Comparison of ENCODE assay signal across 1 cellular context in the genomic region with DNA sequence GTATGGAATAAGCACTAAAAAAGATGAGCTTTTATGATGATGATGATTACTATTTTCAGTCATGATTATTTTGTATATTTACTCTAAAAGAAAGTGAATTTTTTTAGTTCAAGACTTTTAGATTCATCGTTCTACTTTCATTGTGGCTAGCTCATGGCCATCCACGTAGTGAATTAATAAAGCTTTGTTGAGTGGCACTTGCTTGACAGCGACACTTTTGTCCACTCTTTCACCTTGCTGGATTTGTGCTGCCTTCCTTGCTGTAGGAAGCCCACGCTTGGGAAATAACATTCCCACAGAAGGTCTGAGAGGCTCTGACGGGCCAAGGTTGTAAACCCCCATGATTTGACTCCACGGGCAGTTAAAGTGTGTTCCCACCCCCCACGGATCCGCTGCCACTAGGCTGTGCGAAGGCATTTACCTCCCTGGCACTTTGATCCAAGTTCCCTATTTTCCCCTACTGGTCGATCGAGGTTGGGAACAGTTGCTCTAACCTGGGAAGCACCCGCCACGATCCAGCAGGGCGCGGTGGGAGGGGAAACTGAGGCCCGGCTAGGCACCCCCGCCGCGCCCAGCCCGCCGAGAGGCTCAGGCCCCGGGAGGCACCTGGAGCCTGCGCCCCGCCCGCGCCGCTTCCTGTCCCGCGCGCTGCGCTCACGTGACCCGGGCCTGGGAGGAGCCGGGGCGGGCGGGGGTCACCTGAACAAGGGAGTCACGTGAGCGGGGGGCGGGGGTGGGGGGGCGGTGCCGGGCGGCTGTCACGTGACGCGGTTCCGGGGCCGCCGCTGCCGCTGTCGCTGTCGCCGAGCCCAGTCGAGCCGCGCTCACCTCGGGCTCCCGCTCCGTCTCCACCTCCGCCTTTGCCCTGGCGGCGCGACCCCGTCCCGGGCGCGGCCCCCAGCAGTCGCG.
TF ChIP-seq lines count a peak whose summit lies in the region.

A gene with protein sequence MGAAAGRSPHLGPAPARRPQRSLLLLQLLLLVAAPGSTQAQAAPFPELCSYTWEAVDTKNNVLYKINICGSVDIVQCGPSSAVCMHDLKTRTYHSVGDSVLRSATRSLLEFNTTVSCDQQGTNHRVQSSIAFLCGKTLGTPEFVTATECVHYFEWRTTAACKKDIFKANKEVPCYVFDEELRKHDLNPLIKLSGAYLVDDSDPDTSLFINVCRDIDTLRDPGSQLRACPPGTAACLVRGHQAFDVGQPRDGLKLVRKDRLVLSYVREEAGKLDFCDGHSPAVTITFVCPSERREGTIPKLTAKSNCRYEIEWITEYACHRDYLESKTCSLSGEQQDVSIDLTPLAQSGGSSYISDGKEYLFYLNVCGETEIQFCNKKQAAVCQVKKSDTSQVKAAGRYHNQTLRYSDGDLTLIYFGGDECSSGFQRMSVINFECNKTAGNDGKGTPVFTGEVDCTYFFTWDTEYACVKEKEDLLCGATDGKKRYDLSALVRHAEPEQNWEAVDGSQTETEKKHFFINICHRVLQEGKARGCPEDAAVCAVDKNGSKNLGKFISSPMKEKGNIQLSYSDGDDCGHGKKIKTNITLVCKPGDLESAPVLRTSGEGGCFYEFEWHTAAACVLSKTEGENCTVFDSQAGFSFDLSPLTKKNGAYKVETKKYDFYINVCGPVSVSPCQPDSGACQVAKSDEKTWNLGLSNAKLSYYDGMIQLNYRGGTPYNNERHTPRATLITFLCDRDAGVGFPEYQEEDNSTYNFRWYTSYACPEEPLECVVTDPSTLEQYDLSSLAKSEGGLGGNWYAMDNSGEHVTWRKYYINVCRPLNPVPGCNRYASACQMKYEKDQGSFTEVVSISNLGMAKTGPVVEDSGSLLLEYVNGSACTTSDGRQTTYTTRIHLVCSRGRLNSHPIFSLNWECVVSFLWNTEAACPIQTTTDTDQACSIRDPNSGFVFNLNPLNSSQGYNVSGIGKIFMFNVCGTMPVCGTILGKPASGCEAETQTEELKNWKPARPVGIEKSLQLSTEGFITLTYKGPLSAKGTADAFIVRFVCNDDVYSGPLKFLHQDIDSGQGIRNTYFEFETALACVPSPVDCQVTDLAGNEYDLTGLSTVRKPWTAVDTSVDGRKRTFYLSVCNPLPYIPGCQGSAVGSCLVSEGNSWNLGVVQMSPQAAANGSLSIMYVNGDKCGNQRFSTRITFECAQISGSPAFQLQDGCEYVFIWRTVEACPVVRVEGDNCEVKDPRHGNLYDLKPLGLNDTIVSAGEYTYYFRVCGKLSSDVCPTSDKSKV (N-terminal part only) (plus strand): TSS at position 788 of the 909 bp plus-strand sequence. CDS start 165 bp downstream, outside the sequence.

TF ChIP-seq in endothelial cell of umbilical vein, 7 proteins besides CTCF, POLR2A, EP300 and RAD21:
- TF ChIP-seq EZH2 (IDR thresholded peaks at IDR 0.05; ENCODE audit: borderline replicate concordance, low read depth, low read length, severe bottlenecking) (no peak), GATA2 (IDR thresholded peaks at IDR 0.05; ENCODE audit: insufficient read depth, insufficient read length, low read depth, low read length) (no peak), POLR2AphosphoS5 (IDR thresholded peaks at IDR 0.05; ENCODE audit: insufficient read depth, low read depth, low read length) (peak; percentile 67), FOS (IDR thresholded peaks at IDR 0.05; ENCODE audit: borderline replicate concordance, insufficient read depth, low read length) (no peak), JUN (IDR thresholded peaks at IDR 0.05; ENCODE audit: borderline replicate concordance, insufficient read depth, insufficient read length, low read depth) (no peak), MYC (IDR thresholded peaks at IDR 0.05; ENCODE audit: low read depth, low read length) (no peak)
- TF ChIP-seq, protein P1, sequence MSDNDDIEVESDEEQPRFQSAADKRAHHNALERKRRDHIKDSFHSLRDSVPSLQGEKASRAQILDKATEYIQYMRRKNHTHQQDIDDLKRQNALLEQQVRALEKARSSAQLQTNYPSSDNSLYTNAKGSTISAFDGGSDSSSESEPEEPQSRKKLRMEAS (IDR thresholded peaks at IDR 0.05; ENCODE audit: insufficient read depth, insufficient read length): peak; percentile 57
